8 cellular contexts compared by ENCODE assay signal in the genomic region with DNA sequence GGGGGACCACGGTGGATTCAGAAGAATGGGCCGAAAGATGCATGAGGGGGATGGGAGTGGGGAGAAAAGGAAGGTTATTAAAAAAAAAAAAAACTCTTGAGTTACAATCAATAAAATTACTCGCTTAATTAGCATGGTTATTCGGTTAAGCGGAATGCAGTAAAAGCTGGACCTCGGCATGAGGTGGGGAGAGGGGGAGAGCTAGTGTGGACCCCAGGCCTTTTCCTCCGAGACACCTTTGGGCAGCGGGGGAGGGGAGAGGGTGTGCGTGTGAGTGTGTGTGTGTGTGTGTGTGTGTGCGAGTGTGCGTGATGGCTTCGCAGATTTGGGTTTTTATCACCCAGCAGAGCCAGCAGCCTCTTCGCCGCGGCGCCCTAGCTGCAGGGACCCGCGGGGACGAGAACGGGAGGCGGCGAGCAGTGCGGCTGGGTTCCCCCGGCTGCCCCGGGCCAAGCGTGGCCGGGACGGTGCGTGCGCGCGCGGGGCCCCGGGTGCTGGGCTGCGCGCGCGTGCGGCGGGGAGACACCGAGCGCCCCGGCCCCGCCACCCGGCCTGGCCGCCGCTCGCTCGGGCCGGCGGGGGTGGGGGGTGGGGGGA. TPM values are rescaled to one million over a fixed set of nuclear protein-coding genes. Genes with fewer than 3 reads are reported as not detected.
DNase-seq lines count a peak whose midpoint lies in the region; ATAC-seq and TF ChIP-seq lines count a peak whose summit lies in the region.

No MANE protein-coding gene starts in this region.

- H4K91ac ChIP-seq in IMR-90 (ENCODE audit: insufficient read depth, low read depth, low read length): peak overlapping the region; percentile 92

- H4K8ac ChIP-seq in IMR-90 (ENCODE audit: low read depth in 2 of 2, low read length in 2 of 2): peak overlapping the region; percentile 76 to 89

- TF ChIP-seq POLR2A in IMR-90 (IDR thresholded peaks at IDR 0.05; ENCODE audit: low read depth, low read length): no peak

- H3K9me3 ChIP-seq in AG04450 (ENCODE audit: control insufficient read depth, insufficient read depth, low read length) (no peaks in the 10 kb centered on the region; the same call in 1 of the 2 replicates), IMR-90 (ENCODE audit: control insufficient read depth, insufficient read depth, low read length) (no peaks in the 10 kb centered on the region), mucosa of stomach (ENCODE audit: control insufficient read depth, low read length) (no peaks in the 10 kb centered on the region), MM.1S (replicated peaks; ENCODE audit: insufficient read depth, low read length) (no peaks in the 10 kb centered on the region)

- H3K27ac ChIP-seq in AG04450 (ENCODE audit: low read depth, low read length) (peak overlapping the region; percentile 70), IMR-90 (ENCODE audit: insufficient read depth, low read length) (peak overlapping the region; percentile 90), caudate nucleus (ENCODE audit: low read depth, low read length) (peak overlapping the region; percentile 62), MM.1S (ENCODE audit: low read length) (no peak overlapping the region)

- H2BK15ac ChIP-seq in IMR-90 (ENCODE audit: low read depth, low read length): peak overlapping the region; percentile 12; the same call in 2 of the 3 replicates

- H3K27me3 ChIP-seq in AG04450 (ENCODE audit: control insufficient read depth, insufficient read depth, low read length) (no peaks in the 10 kb centered on the region), IMR-90 (ENCODE audit: control insufficient read depth, insufficient read depth, low read length) (no peaks in the 10 kb centered on the region), mucosa of stomach (ENCODE audit: control insufficient read depth, insufficient read depth, low read length) (peaks cover 3% of the 10 kb centered on the region), MM.1S (replicated peaks; ENCODE audit: insufficient read depth, low read length) (peaks cover 92% of the 10 kb centered on the region)

- peak overlapping the region; percentile 80 for H3K9ac ChIP-seq in IMR-90 (ENCODE audit: low read depth, low read length)
- peak overlapping the region; percentile 93 for H3K9ac ChIP-seq in mucosa of stomach (ENCODE audit: low read length)
- no peak overlapping the region for H3K9ac ChIP-seq in MM.1S (ENCODE audit: low read length)

- peak overlapping the region; percentile 90 for H2BK120ac ChIP-seq in IMR-90 (ENCODE audit: low read depth, low read length)

- DNase-seq in AG04450 (ENCODE audit: low read depth, low spot score): no peak
- no peak for DNase-seq in IMR-90
- peak in 9 of 61 donors; percentile 12 to 52 (median 38) for DNase-seq in caudate nucleus (lab: John Stamatoyannopoulos, UW)
- DNase-seq in cerebellar nuclear complex (lab: John Stamatoyannopoulos, UW): no peak
- DNase-seq in NK-92 (lab: John Stamatoyannopoulos, UW; ENCODE audit: unreplicated experiment): no peak
- DNase-seq in NCI-H345 treated with DMSO at 0.1 percent for 48 hours (lab: John Stamatoyannopoulos, UW; ENCODE audit: unreplicated experiment): no peak
- DNase-seq in MM.1S: no peak

- intact Hi-C loops in IMR-90 (cut with micrococcal nuclease): loop anchor here (1.0 kb wide), 1 partner anchor 85 kb away; no protein-coding TSS in a partner anchor

- H3K79me2 ChIP-seq in MM.1S (ENCODE audit: low read length): no peaks in the 10 kb centered on the region

- peak overlapping the region; percentile 79; the same call in 1 of the 2 replicates for H3K56ac ChIP-seq in IMR-90 (ENCODE audit: extremely low read depth, insufficient read depth, low read length)

- POLR2A ChIA-PET in AG04450 (lab: Yijun Ruan, JAX): interaction anchor here (0.7 to 3.2 kb wide), 5 partner anchors 39 to 304 kb away, joined by 4 to 24 read pairs (median 4); partner anchors contain the start of gene ACTG1
- POLR2A ChIA-PET in IMR-90 (lab: Charles Lee; ENCODE audit: unreplicated experiment): interaction anchor here (0.7 kb wide), 1 partner anchor 9 kb away, joined by 3 read pairs; no protein-coding TSS in a partner anchor

- in situ Hi-C loops in IMR-90 (cut with MboI; ENCODE audit: low sequenced_read_pairs): no loop called here

- peak overlapping the region; percentile 86 for H2AFZ ChIP-seq in IMR-90 (replicated peaks; ENCODE audit: low read length, poor library complexity)
- H2AFZ ChIP-seq in MM.1S (ENCODE audit: low read length): no peak overlapping the region

- peak overlapping the region; percentile 93 for H3K4ac ChIP-seq in IMR-90 (ENCODE audit: low read depth, low read length)

- BruUV-seq in IMR-90 (replicated peaks; lab: Mats Ljungman, UMichigan): no TSS peak

- WGBS in IMR-90 (ENCODE audit: extremely low coverage in 2 of 2, insufficient read length in 1 of 2), 2 experiments: 0% methylated on average over 9 of the region's 51 CpGs; no CpG with 5 or more reads in 1 of the 2 experiments

- no peaks in the 10 kb centered on the region; the same call in 1 of the 2 replicates for H3K36me3 ChIP-seq in IMR-90 (ENCODE audit: control insufficient read depth, insufficient read depth, low read length)
- H3K36me3 ChIP-seq in mucosa of stomach (ENCODE audit: control insufficient read depth, insufficient read depth, low read length): no peaks in the 10 kb centered on the region
- no peaks in the 10 kb centered on the region for H3K36me3 ChIP-seq in MM.1S (replicated peaks; ENCODE audit: insufficient read depth, low read length)

- H3K4me1 ChIP-seq in IMR-90 (ENCODE audit: control insufficient read depth, insufficient read depth, low read length): peaks cover 26% of the 10 kb centered on the region
- peaks cover 37% of the 10 kb centered on the region for H3K4me1 ChIP-seq in mucosa of stomach (ENCODE audit: control insufficient read depth, insufficient read depth, low read length)
- H3K4me1 ChIP-seq in MM.1S (ENCODE audit: low read length): peaks cover 10% of the 10 kb centered on the region

- peak overlapping the region; percentile 96 for H3K23ac ChIP-seq in IMR-90 (ENCODE audit: low read depth, low read length)

- peak overlapping the region; percentile 96 for H2BK5ac ChIP-seq in IMR-90 (ENCODE audit: low read depth, low read length, poor library complexity, severe bottlenecking)

- dilution Hi-C loops in IMR-90 (cut with HindIII; ENCODE audit: low sequenced_read_pairs, unreplicated experiment): no loop called here

- H3K9me1 ChIP-seq in IMR-90 (ENCODE audit: insufficient read depth, low read length): no peaks in the 10 kb centered on the region

- peak overlapping the region; percentile 82 for H3K14ac ChIP-seq in IMR-90 (replicated peaks; ENCODE audit: low read depth, low read length)

- peak overlapping the region; percentile 92 for H2AK9ac ChIP-seq in IMR-90 (replicated peaks; ENCODE audit: low read depth, low read length, poor library complexity)

- H2AK5ac ChIP-seq in IMR-90 (ENCODE audit: low read depth, low read length): peak overlapping the region; percentile 54

- peak overlapping the region; percentile 79 for H4K5ac ChIP-seq in IMR-90 (ENCODE audit: low read depth, low read length)

- H3K18ac ChIP-seq in IMR-90 (ENCODE audit: low read depth, low read length): peak overlapping the region; percentile 90

- ATAC-seq in IMR-90 (ENCODE audit: low read depth): no peak

- no peak for TF ChIP-seq RAD21 in IMR-90 (IDR thresholded peaks at IDR 0.05; ENCODE audit: low read length)

- peaks cover 16 to 39% of the 10 kb centered on the region in 2 experiments; a peak in 3 of 4 replicates for H3K79me1 ChIP-seq in IMR-90 (ENCODE audit: low read depth in 1 of 2, low read length in 2 of 2)

- peaks cover 3% of the 10 kb centered on the region; the same call in 1 of the 2 replicates for H3F3A ChIP-seq in MM.1S (ENCODE audit: insufficient read depth, low read length)

- H3K4me2 ChIP-seq in IMR-90 (ENCODE audit: low read depth, low read length): peak overlapping the region; percentile 90
- no peak overlapping the region for H3K4me2 ChIP-seq in MM.1S (ENCODE audit: low read depth, low read length)

- H3K4me3 ChIP-seq in AG04450 (ENCODE audit: low read depth, low read length) (peak overlapping the region; percentile 67), IMR-90 (ENCODE audit: insufficient read depth, low read depth, low read length) (peak overlapping the region; percentile 48), mucosa of stomach (ENCODE audit: low read length) (peak overlapping the region; percentile 74), MM.1S (ENCODE audit: low read length) (no peak overlapping the region)

- no peaks in the 10 kb centered on the region for H3K9me2 ChIP-seq in MM.1S (replicated peaks; ENCODE audit: insufficient read depth, low read length)

- H4K20me1 ChIP-seq in IMR-90 (ENCODE audit: insufficient read depth, low read length) (peaks cover 10% of the 10 kb centered on the region), MM.1S (ENCODE audit: insufficient read depth, low read length) (no peaks in the 10 kb centered on the region)

- CTCF ChIA-PET in AG04450 (lab: Charles Lee) (interaction anchor here (0.7 kb wide), 1 partner anchor 107 kb away, joined by 3 read pairs; no protein-coding TSS in a partner anchor), IMR-90 (lab: Yijun Ruan, JAX) (no interaction called here)

- H2BK20ac ChIP-seq in IMR-90 (ENCODE audit: low read depth, low read length): peak overlapping the region; percentile 61; the same call in 1 of the 2 replicates

- TF ChIP-seq CTCF in AG04450 (IDR thresholded peaks at IDR 0.05; ENCODE audit: low read depth, low read length): no peak
- TF ChIP-seq CTCF in IMR-90 (conservative IDR thresholded peaks at IDR 0.05; ENCODE audit: low read depth, low read length): no peak
- no peak for TF ChIP-seq CTCF in MM.1S (IDR thresholded peaks at IDR 0.05; ENCODE audit: low read length)

TF ChIP-seq in IMR-90, 13 proteins besides CTCF, POLR2A, EP300 and RAD21 (continues in another document):
- TF ChIP-seq MXI1 (IDR thresholded peaks at IDR 0.05; ENCODE audit: borderline replicate concordance, low read depth, low read length): no peak
- no peak for TF ChIP-seq RFX5 (IDR thresholded peaks at IDR 0.05; ENCODE audit: low read depth, low read length)
- TF ChIP-seq RCOR1 (IDR thresholded peaks at IDR 0.05; ENCODE audit: insufficient replicate concordance, low read length): no peak
- TF ChIP-seq NFE2L2 (IDR thresholded peaks at IDR 0.05; ENCODE audit: low read depth, low read length): no peak
- TF ChIP-seq BHLHE40 (IDR thresholded peaks at IDR 0.05; ENCODE audit: low read depth, low read length): no peak
- TF ChIP-seq MAFK (IDR thresholded peaks at IDR 0.05; ENCODE audit: low read depth, low read length): no peak
- TF ChIP-seq FOS (IDR thresholded peaks at IDR 0.05; ENCODE audit: low read depth, low read length): no peak
- no peak for TF ChIP-seq CHD1 (IDR thresholded peaks at IDR 0.05; ENCODE audit: low read depth, low read length)
- no peak for TF ChIP-seq CEBPB (IDR thresholded peaks at IDR 0.05; ENCODE audit: low read depth, low read length)

RNA-seq across cellular contexts. Expression of gene BAHCC1, which starts 3.7 kb away (rescaled TPM):
- polyA plus RNA-seq in AG04450 (2011; rRNA removed) (1.3 and 2.5 TPM in 2 replicates), IMR-90 (2012; rRNA removed) (7.8 and 8.1 TPM in 2 replicates)
- polyA minus RNA-seq in AG04450 (2011; rRNA and poly(A)+ RNA removed): 3.3 and 6.3 TPM in 2 replicates
- total RNA-seq in IMR-90 (2012; rRNA removed): 0.36 and 0.83 TPM in 2 replicates
- 4.4 and 5.5 TPM in 2 replicates for polyA plus RNA-seq in IMR-90 (2012; cell fraction: cytosol; rRNA removed)
- 24.1 and 56.3 TPM in 2 replicates for polyA plus RNA-seq in IMR-90 (2012; cell fraction: nucleus; rRNA removed; ENCODE audit: low replicate concordance)
